9 cellular contexts compared by ENCODE assay signal in genomic region chr11:27183672-27184457, GRCh38.
DNase-seq lines count a peak whose midpoint lies in the region; ATAC-seq and TF ChIP-seq lines count a peak whose summit lies in the region.
"Had no signal": no experiment of that assay in that cellular context is flagged by ENCODE, and none has a peak within 500 bp of the region (broad histone marks: within the 10 kb centered on the region; RNA-seq: fewer than 3 reads in every experiment).

No MANE protein-coding gene starts in this region.

- ATAC-seq in HG03045 (IDR thresholded peaks at IDR 0.05; ENCODE audit: unreplicated experiment) = no peak

- no peak overlapping the region for H3K4me3 ChIP-seq in HFF-Myc (replicated peaks; ENCODE audit: low read depth, low read length)
- no peak overlapping the region for H3K4me3 ChIP-seq in retinal pigment epithelial cell (ENCODE audit: low read length)
- H3K4me3 ChIP-seq: BLaER1 treated with 17β-estradiol and CSF1 and Interleukin-3, amounts not matched to agents 10 nM and 100 nM had no signal

- DNase-seq in NCI-H1436 (lab: John Stamatoyannopoulos, UW) = peak; percentile 53
- DNase-seq in NCI-H1436 treated with DMSO at 0.1 percent for 48 hours (lab: John Stamatoyannopoulos, UW) = no peak
- peak; percentile 52 for DNase-seq in HFF-Myc (ENCODE audit: extremely low read depth, low read depth)
- DNase-seq in NCI-H446 (lab: John Stamatoyannopoulos, UW) = peak; percentile 52 to 78
- DNase-seq in activated T-cell treated with anti-CD3 and anti-CD28 coated beads, Interleukin-2, amount 50 U/mL, for 48 hours = peak; percentile 36 to 38
- DNase-seq in head of caudate nucleus = peak in 38 of 42 donors; percentile 11 to 87 (median 62)
- no peak for DNase-seq in retinal pigment epithelial cell (ENCODE audit: low read depth)

- intact Hi-C loops in head of caudate nucleus (cut with DNase I) = loop anchor here (2.0 kb wide), 1 partner anchor 303 kb away; no protein-coding TSS in a partner anchor

- peak; percentile 53 for TF ChIP-seq CTCF in HFF-Myc (IDR thresholded peaks at IDR 0.05; ENCODE audit: low read depth, low read length, missing control alignments)
- TF ChIP-seq CTCF in retinal pigment epithelial cell (conservative IDR thresholded peaks at IDR 0.05; ENCODE audit: low read depth, low read length) = peak; percentile 64

Comparison
In these comparisons a context has a peak if more than half of its experiments do, and no peak if none do; other contexts are left out.
1. DNase-seq: peak in NCI-H1436 (single experiment), HFF-Myc (single experiment), NCI-H446 (2 of 2), activated T-cell treated with anti-CD3 and anti-CD28 coated beads, Interleukin-2, amount 50 U/mL, for 48 hours (2 of 2) and head of caudate nucleus (38 of 42); none in NCI-H1436 treated with DMSO at 0.1 percent for 48 hours (single experiment) and retinal pigment epithelial cell (single experiment).